9 cellular contexts compared by ENCODE assay signal in genomic region chr5:95836544-95836943, GRCh38. TPM values are rescaled to one million over a fixed set of nuclear protein-coding genes. Genes with fewer than 3 reads are reported as not detected.
DNase-seq lines count a peak whose midpoint lies in the region; ATAC-seq and TF ChIP-seq lines count a peak whose summit lies in the region.
"Had no signal": no experiment of that assay in that cellular context is flagged by ENCODE, and none has a peak within 500 bp of the region (broad histone marks: within the 10 kb centered on the region; RNA-seq: fewer than 3 reads in every experiment).

No MANE protein-coding gene starts in this region.

- peak overlapping the region; percentile 78 for H3K27ac Mint-ChIP-seq in stimulated activated naive CD8-positive, alpha-beta T cell treated with anti-CD3 and anti-CD28 coated beads, Interleukin-15, Interleukin-2, amounts not matched to agents 100 ng/mL and 50 ng/mL, for 24 hours
- no peak overlapping the region for H3K27ac Mint-ChIP-seq in GM23338

- H3K36me3 Mint-ChIP-seq in stimulated activated naive CD8-positive, alpha-beta T cell treated with anti-CD3 and anti-CD28 coated beads, Interleukin-15, Interleukin-2, amounts not matched to agents 100 ng/mL and 50 ng/mL, for 24 hours (ENCODE audit: low read depth), result no peaks in the 10 kb centered on the region
- no peaks in the 10 kb centered on the region for H3K36me3 Mint-ChIP-seq in GM23338 (ENCODE audit: low read depth)

- H2AFZ ChIP-seq in PC-9 (no peak overlapping the region), GM23338 (no peak overlapping the region)

- H3K9me3 ChIP-seq in PC-9 (ENCODE audit: insufficient read depth, low read depth), result no peaks in the 10 kb centered on the region

- H3F3A ChIP-seq in PC-9 (ENCODE audit: insufficient read depth, low read depth) (peaks cover 15% of the 10 kb centered on the region; the same call in 1 of the 2 replicates), GM23338 (replicated peaks; ENCODE audit: low read depth) (no peaks in the 10 kb centered on the region)

- H4K20me1 ChIP-seq in PC-9 (ENCODE audit: insufficient read depth) (no peaks in the 10 kb centered on the region), GM23338 (replicated peaks; ENCODE audit: insufficient read depth) (no peaks in the 10 kb centered on the region)

- ATAC-seq in stimulated activated naive CD8-positive, alpha-beta T cell treated with anti-CD3 and anti-CD28 coated beads, Interleukin-15, Interleukin-2, amounts not matched to agents 100 U/mL and 50 U/mL, for 24 hours, result no peak
- no peak for ATAC-seq in GM23338

- intact Hi-C loops in PC-9 (cut with micrococcal nuclease; ENCODE audit: unreplicated experiment), result loop anchor here (5.0 kb wide), 1 partner anchor 124 kb away; no protein-coding TSS in a partner anchor

- no peaks in the 10 kb centered on the region for H3K9me3 Mint-ChIP-seq in stimulated activated naive CD8-positive, alpha-beta T cell treated with anti-CD3 and anti-CD28 coated beads, Interleukin-15, Interleukin-2, amounts not matched to agents 100 ng/mL and 50 ng/mL, for 24 hours
- H3K9me3 Mint-ChIP-seq in GM23338, result no peaks in the 10 kb centered on the region

- DNase-seq in stimulated activated naive CD8-positive, alpha-beta T cell treated with anti-CD3 and anti-CD28 coated beads, Interleukin-15, Interleukin-2, amounts not matched to agents 100 U/mL and 50 U/mL, for 24 hours, result no peak
- DNase-seq in PC-9, result peak in 1 of 2 experiments; percentile 48
- peak; percentile 16 to 28 for DNase-seq in lung microvascular endothelial cell (ENCODE audit: low read depth in 2 of 2)
- DNase-seq in retina, result no peak
- no peak for DNase-seq in NCI-H524 treated with DMSO at 0.1 percent for 48 hours (lab: John Stamatoyannopoulos, UW)
- DNase-seq in GM23338 (ENCODE audit: low spot score), result no peak
- DNase-seq in NCI-H226, result no peak

- CTCF ChIA-PET in PC-9 (lab: Charles Lee), result interaction anchor here (0.6 to 1.3 kb wide), 2 partner anchors 13 to 54 kb away, joined by 4 read pairs; no protein-coding TSS in a partner anchor

- H3K4me1 ChIP-seq in PC-9 (replicated peaks; ENCODE audit: insufficient read depth) (peaks cover 45% of the 10 kb centered on the region), GM23338 (ENCODE audit: insufficient read depth) (0 out of 2 replicates have a peak, but pooled peaks cover 3% of the 10 kb centered on the region)

- H3K4me2 ChIP-seq in PC-9 (peak overlapping the region; percentile 90), GM23338 (no peak overlapping the region)

- H3K27ac ChIP-seq in PC-9 (peak overlapping the region; percentile 54), GM23338 (ENCODE audit: low read depth) (no peak overlapping the region)

- H3K79me2 ChIP-seq in PC-9 (ENCODE audit: low read depth), result no peaks in the 10 kb centered on the region
- H3K79me2 ChIP-seq in GM23338 (replicated peaks; ENCODE audit: insufficient read depth), result no peaks in the 10 kb centered on the region

- no peaks in the 10 kb centered on the region for H3K36me3 ChIP-seq in PC-9 (ENCODE audit: low read depth)
- H3K36me3 ChIP-seq in GM23338 (ENCODE audit: insufficient read depth), result no peaks in the 10 kb centered on the region

- no peaks in the 10 kb centered on the region for H3K27me3 Mint-ChIP-seq in stimulated activated naive CD8-positive, alpha-beta T cell treated with anti-CD3 and anti-CD28 coated beads, Interleukin-15, Interleukin-2, amounts not matched to agents 100 ng/mL and 50 ng/mL, for 24 hours
- H3K27me3 Mint-ChIP-seq in GM23338 (ENCODE audit: insufficient read depth, low read depth, poor library complexity), result peaks cover 5% of the 10 kb centered on the region

- no TSS peak for BruUV-seq in PC-9 (replicated peaks; lab: Mats Ljungman, UMichigan)

- TF ChIP-seq CTCF in PC-9 (conservative IDR thresholded peaks at IDR 0.05), result no peak
- TF ChIP-seq CTCF in GM23338 (conservative IDR thresholded peaks at IDR 0.05; ENCODE audit: low read depth in 2 of 2), result no peak

- H3K27me3 ChIP-seq in PC-9 (ENCODE audit: insufficient read depth, low read depth), result no peaks in the 10 kb centered on the region
- no peaks in the 10 kb centered on the region; the same call in 1 of the 2 replicates for H3K27me3 ChIP-seq in GM23338 (ENCODE audit: insufficient read depth)

- peak overlapping the region; percentile 82 for H3K4me3 Mint-ChIP-seq in stimulated activated naive CD8-positive, alpha-beta T cell treated with anti-CD3 and anti-CD28 coated beads, Interleukin-15, Interleukin-2, amounts not matched to agents 100 ng/mL and 50 ng/mL, for 24 hours
- H3K4me3 Mint-ChIP-seq in GM23338, result no peak overlapping the region

- no peaks in the 10 kb centered on the region for H3K9me2 ChIP-seq in PC-9 (ENCODE audit: insufficient read depth)
- peaks cover 8% of the 10 kb centered on the region; the same call in 1 of the 2 replicates for H3K9me2 ChIP-seq in GM23338 (ENCODE audit: insufficient read depth)

- H3K4me3 ChIP-seq in PC-9 (no peak overlapping the region), GM23338 (no peak overlapping the region)
- H3K4me3 ChIP-seq: smooth muscle cell had no signal

- peaks cover 63% of the 10 kb centered on the region for H3K4me1 Mint-ChIP-seq in stimulated activated naive CD8-positive, alpha-beta T cell treated with anti-CD3 and anti-CD28 coated beads, Interleukin-15, Interleukin-2, amounts not matched to agents 100 ng/mL and 50 ng/mL, for 24 hours (ENCODE audit: low read depth)
- H3K4me1 Mint-ChIP-seq in GM23338, result peaks cover 11% of the 10 kb centered on the region

- POLR2A ChIA-PET in PC-9 (lab: Charles Lee; ENCODE audit: unreplicated experiment), result interaction anchor here (0.5 to 0.6 kb wide), 2 partner anchors 58 to 308 kb away, joined by 8 to 10 read pairs; no protein-coding TSS in a partner anchor

TF ChIP-seq in GM23338, 12 proteins besides CTCF, POLR2A, EP300 and RAD21 (continues in another document):
- TF ChIP-seq CREB1 (CRISPR knock-in tag; IDR thresholded peaks at IDR 0.05; ENCODE audit: low read depth) (no peak), STAT1 (IDR thresholded peaks at IDR 0.05; ENCODE audit: unreplicated experiment) (no peak), EZH2 (IDR thresholded peaks at IDR 0.05; ENCODE audit: low read depth, unreplicated experiment) (no peak), EZH2phosphoT487 (IDR thresholded peaks at IDR 0.05; ENCODE audit: unreplicated experiment) (no peak), JUNB (IDR thresholded peaks at IDR 0.05; ENCODE audit: unreplicated experiment) (no peak), NANOG (IDR thresholded peaks at IDR 0.05; ENCODE audit: borderline replicate concordance) (no peak), ZNF331 (CRISPR knock-in tag; IDR thresholded peaks at IDR 0.05; ENCODE audit: low read depth) (no peak)

RNA-seq across cellular contexts. Expression of gene GLRX, which starts 14.0 kb away (rescaled TPM):
- total RNA-seq in PC-9 (2021) (23.0 and 25.5 TPM in 2 replicates), lung microvascular endothelial cell (31.6 and 38.7 TPM in 2 replicates)
- total RNA-seq in GM23338 (2014; rRNA removed; shearing (Covaris generic)), result 9.5 and 14.9 TPM in 2 replicates
- polyA plus RNA-seq in GM23338 (2016; fragmentation: Nextera tagmentation; extraction: Ambion mirVana), result 42.2 and 42.9 TPM in 2 replicates

Comparison
In these comparisons a context has a peak if more than half of its experiments do, and no peak if none do; other contexts are left out.
1. DNase-seq: peak in lung microvascular endothelial cell (2 of 2); none in stimulated activated naive CD8-positive, alpha-beta T cell treated with anti-CD3 and anti-CD28 coated beads, Interleukin-15, Interleukin-2, amounts not matched to agents 100 U/mL and 50 U/mL, for 24 hours (single experiment), retina (single experiment), NCI-H524 treated with DMSO at 0.1 percent for 48 hours (single experiment), GM23338 (single experiment) and NCI-H226 (single experiment).